In the genomic region with DNA sequence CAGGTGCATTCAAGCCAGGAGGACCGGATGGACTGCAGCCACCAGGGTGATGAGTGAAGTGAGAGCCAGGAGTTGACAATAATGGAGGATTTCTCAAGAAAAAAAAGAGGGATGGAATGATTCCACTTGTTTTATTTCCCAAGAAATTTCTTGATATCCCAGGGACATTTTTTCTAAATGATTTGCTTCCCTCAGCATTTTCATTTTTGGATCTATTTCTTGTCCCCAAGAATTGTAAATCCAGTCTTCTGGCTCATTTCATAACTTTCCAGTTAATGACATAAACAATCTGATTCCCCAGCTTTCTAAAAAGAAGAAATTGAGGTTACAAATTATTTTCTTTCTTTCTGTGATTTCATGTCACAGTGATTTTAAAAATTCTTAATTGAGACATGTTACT, we compare ENCODE assay signal across 39 cellular contexts.
"Had no signal": no experiment of that assay in that cellular context is flagged by ENCODE, and none has a peak within 500 bp of the region (broad histone marks: within the 10 kb centered on the region; RNA-seq: fewer than 3 reads in every experiment).

No MANE protein-coding gene starts in this region.

- H3K4me1 Mint-ChIP-seq: activated B cell treated with CpG ODN at 0.5 μM for 24 hours; activated CD4-positive, alpha-beta T cell treated with anti-CD3 and anti-CD28 coated beads, Interleukin-2, amount 10 ng/mL, durations not matched to agents 24 days and 14 days; activated naive CD8-positive, alpha-beta T cell treated with anti-CD3 and anti-CD28 coated beads, Interleukin-2, amount 10 ng/mL, durations not matched to agents 7 days and 5 days; activated naive CD8-positive, alpha-beta T cell treated with anti-CD3 and anti-CD28 coated beads, Interleukin-2, amount 50 U/mL, for 24 hours; activated T-helper 17 cell treated with anti-CD3 and anti-CD28 coated beads, Interleukin-2, amount 50 U/mL, for 72 hours; central memory CD8-positive, alpha-beta T cell had no signal

- DNase-seq: activated B cell treated with CpG ODN at 0.5 μM for 24 hours; activated CD4-positive, alpha-beta memory T cell treated with anti-CD3 and anti-CD28 coated beads for 36 hours; activated CD4-positive, alpha-beta T cell treated with anti-CD3 and anti-CD28 coated beads for 4 hours; activated CD4-positive, alpha-beta T cell treated with anti-CD3 and anti-CD28 coated beads, Interleukin-2, amount 10 ng/mL, durations not matched to agents 24 days and 14 days; activated CD4-positive, alpha-beta T cell treated with anti-CD3 and anti-CD28 coated beads, Interleukin-2, amount 50 U/mL, for 1 hour; activated CD4-positive, alpha-beta T cell treated with anti-CD3 and anti-CD28 coated beads, Interleukin-2, amount 50 U/mL, for 4 hours; activated CD4-positive, CD25-positive, alpha-beta regulatory T cell treated with anti-CD3 and anti-CD28 coated beads, Interleukin-2, amount 50 U/mL, for 72 hours; activated CD8-positive, alpha-beta memory T cell treated with anti-CD3 and anti-CD28 coated beads, Interleukin-2, amount 50 U/mL, for 4 hours; activated CD8-positive, alpha-beta T cell treated with anti-CD3 and anti-CD28 coated beads for 36 hours; activated effector memory CD4-positive, alpha-beta T cell treated with anti-CD3 and anti-CD28 coated beads, Interleukin-2, amount 50 U/mL, for 16 hours; activated gamma-delta T cell treated with Interleukin-2 at 50 U/mL for 16 hours; activated naive CD4-positive, alpha-beta T cell; activated naive CD4-positive, alpha-beta T cell treated with anti-CD3 and anti-CD28 coated beads for 36 hours; activated naive CD4-positive, alpha-beta T cell treated with anti-CD3 and anti-CD28 coated beads, Interleukin-2, amount 50 U/mL, for 16 hours; activated naive CD8-positive, alpha-beta T cell treated with anti-CD3 and anti-CD28 coated beads, Interleukin-2, amount 10 ng/mL, durations not matched to agents 7 days and 5 days; activated naive CD8-positive, alpha-beta T cell treated with anti-CD3 and anti-CD28 coated beads, Interleukin-2, amount 50 U/mL, for 24 hours; activated T-cell treated with anti-CD3 and anti-CD28 coated beads for 4 hours; activated T-cell treated with anti-CD3 and anti-CD28 coated beads, Interleukin-2, amount 50 U/mL, for 1 hour; activated T-cell treated with anti-CD3 and anti-CD28 coated beads, Interleukin-2, amount 50 U/mL, for 4 hours; activated T-cell treated with anti-CD3 and anti-CD28 coated beads, Interleukin-2, amount 50 U/mL, for 72 hours; amygdala; anterior cingulate cortex; caudate nucleus; cerebellar nuclear complex; T-helper 1 cell; T-helper 2 cell; T-helper 9 cell had no signal

- H3K4me1 ChIP-seq: ascending aorta had no signal

- ATAC-seq: activated CD8-positive, alpha-beta T cell treated with anti-CD3 and anti-CD28 coated beads for 36 hours; activated naive CD8-positive, alpha-beta T cell treated with anti-CD3 and anti-CD28 coated beads, Interleukin-2, amount 50 U/mL, for 24 hours; activated T-cell treated with anti-CD3 and anti-CD28 coated beads, Interleukin-2, amount 50 U/mL, for 4 hours; activated T-cell treated with anti-CD3 and anti-CD28 coated beads, Interleukin-2, amount 50 U/mL, for 72 hours; activated T-helper 17 cell treated with anti-CD3 and anti-CD28 coated beads, Interleukin-2, amount 50 U/mL, for 72 hours had no signal

- H3K27ac ChIP-seq: ascending aorta, cardiac muscle cell, VCaP had no signal

- H3K4me3 ChIP-seq: ascending aorta, cardiac muscle cell had no signal

- H3K4me3 Mint-ChIP-seq: activated B cell treated with CpG ODN at 0.5 μM for 24 hours; activated CD4-positive, alpha-beta memory T cell treated with anti-CD3 and anti-CD28 coated beads for 36 hours; activated CD4-positive, alpha-beta T cell treated with anti-CD3 and anti-CD28 coated beads, Interleukin-2, amount 10 ng/mL, durations not matched to agents 24 days and 14 days; activated CD8-positive, alpha-beta T cell treated with anti-CD3 and anti-CD28 coated beads for 36 hours; activated naive CD4-positive, alpha-beta T cell treated with anti-CD3 and anti-CD28 coated beads for 36 hours; activated naive CD8-positive, alpha-beta T cell; activated naive CD8-positive, alpha-beta T cell treated with anti-CD3 and anti-CD28 coated beads, Interleukin-2, amount 10 ng/mL, durations not matched to agents 7 days and 5 days; activated naive CD8-positive, alpha-beta T cell treated with anti-CD3 and anti-CD28 coated beads, Interleukin-2, amount 50 U/mL, for 24 hours; activated T-cell treated with anti-CD3 and anti-CD28 coated beads, Interleukin-2, amount 50 U/mL, for 4 hours; activated T-cell treated with anti-CD3 and anti-CD28 coated beads, Interleukin-2, amount 50 U/mL, for 72 hours; activated T-helper 1 cell treated with anti-CD3 and anti-CD28 coated beads, Interleukin-12 subunit alpha, Interleukin-12 subunit beta, Interleukin-2, Interleukin-4 antibody, amounts not matched to agents 30 ng/mL and 10 ng/mL and 1 ng/mL, durations not matched to agents 14 hours and 24 hours and 36 hours; activated T-helper 17 cell treated with anti-CD3 and anti-CD28 coated beads, Interleukin-2, amount 50 U/mL, for 72 hours; central memory CD8-positive, alpha-beta T cell; T-helper 1 cell treated with Interleukin-12 subunit alpha and Interleukin-12 subunit beta and Interleukin-4 antibody, amounts not matched to agents 30 μg/mL and 1 μg/mL, for 36 hours; T-helper 2 cell treated with Interferon-gamma antibody and Interleukin-4, amounts not matched to agents 5 μg/mL and 100 μg/mL, for 36 hours had no signal

- H3K27me3 Mint-ChIP-seq: activated B cell treated with CpG ODN at 0.5 μM for 24 hours; activated CD4-positive, alpha-beta memory T cell treated with anti-CD3 and anti-CD28 coated beads for 36 hours; activated CD4-positive, alpha-beta T cell treated with anti-CD3 and anti-CD28 coated beads, Interleukin-2, amount 10 ng/mL, durations not matched to agents 24 days and 14 days; activated CD8-positive, alpha-beta T cell treated with anti-CD3 and anti-CD28 coated beads for 36 hours; activated naive CD8-positive, alpha-beta T cell; activated naive CD8-positive, alpha-beta T cell treated with anti-CD3 and anti-CD28 coated beads, Interleukin-2, amount 10 ng/mL, durations not matched to agents 7 days and 5 days; activated naive CD8-positive, alpha-beta T cell treated with anti-CD3 and anti-CD28 coated beads, Interleukin-2, amount 50 U/mL, for 24 hours; activated T-helper 17 cell treated with anti-CD3 and anti-CD28 coated beads, Interleukin-2, amount 50 U/mL, for 72 hours; brain; central memory CD8-positive, alpha-beta T cell had no signal

- FAIRE-seq: bronchial epithelial cell, TTC549 had no signal

- H3K36me3 Mint-ChIP-seq: activated CD4-positive, alpha-beta memory T cell treated with anti-CD3 and anti-CD28 coated beads for 36 hours; activated naive CD8-positive, alpha-beta T cell; activated naive CD8-positive, alpha-beta T cell treated with anti-CD3 and anti-CD28 coated beads, Interleukin-2, amount 10 ng/mL, durations not matched to agents 7 days and 5 days; brain had no signal

- H3K27ac Mint-ChIP-seq: activated B cell treated with CpG ODN at 0.5 μM for 24 hours; activated CD4-positive, alpha-beta memory T cell treated with anti-CD3 and anti-CD28 coated beads for 36 hours; activated CD4-positive, alpha-beta T cell treated with anti-CD3 and anti-CD28 coated beads, Interleukin-2, amount 10 ng/mL, durations not matched to agents 24 days and 14 days; activated CD8-positive, alpha-beta T cell treated with anti-CD3 and anti-CD28 coated beads for 36 hours; activated naive CD4-positive, alpha-beta T cell treated with anti-CD3 and anti-CD28 coated beads for 36 hours; activated naive CD8-positive, alpha-beta T cell; activated naive CD8-positive, alpha-beta T cell treated with anti-CD3 and anti-CD28 coated beads, Interleukin-2, amount 10 ng/mL, durations not matched to agents 7 days and 5 days; activated naive CD8-positive, alpha-beta T cell treated with anti-CD3 and anti-CD28 coated beads, Interleukin-2, amount 50 U/mL, for 24 hours; activated T-cell treated with anti-CD3 and anti-CD28 coated beads, Interleukin-2, amount 50 U/mL, for 72 hours; activated T-helper 1 cell treated with anti-CD3 and anti-CD28 coated beads, Interleukin-12 subunit alpha, Interleukin-12 subunit beta, Interleukin-2, Interleukin-4 antibody, amounts not matched to agents 30 ng/mL and 10 ng/mL and 1 ng/mL, durations not matched to agents 14 hours and 24 hours and 36 hours; activated T-helper 17 cell treated with anti-CD3 and anti-CD28 coated beads, Interleukin-2, amount 50 U/mL, for 72 hours; T-helper 1 cell treated with Interleukin-12 subunit alpha and Interleukin-12 subunit beta and Interleukin-4 antibody, amounts not matched to agents 30 μg/mL and 1 μg/mL, for 36 hours; T-helper 2 cell treated with Interferon-gamma antibody and Interleukin-4, amounts not matched to agents 5 μg/mL and 100 μg/mL, for 36 hours had no signal

- H3K36me3 ChIP-seq: ascending aorta, cardiac muscle cell had no signal

- H3K9me3 ChIP-seq: ascending aorta had no signal

- H3K9me3 Mint-ChIP-seq: activated B cell treated with CpG ODN at 0.5 μM for 24 hours; activated CD4-positive, alpha-beta memory T cell treated with anti-CD3 and anti-CD28 coated beads for 36 hours; activated CD4-positive, alpha-beta T cell treated with anti-CD3 and anti-CD28 coated beads, Interleukin-2, amount 10 ng/mL, durations not matched to agents 24 days and 14 days; activated naive CD8-positive, alpha-beta T cell treated with anti-CD3 and anti-CD28 coated beads, Interleukin-2, amount 10 ng/mL, durations not matched to agents 7 days and 5 days; activated naive CD8-positive, alpha-beta T cell treated with anti-CD3 and anti-CD28 coated beads, Interleukin-2, amount 50 U/mL, for 24 hours; activated T-helper 1 cell treated with anti-CD3 and anti-CD28 coated beads, Interleukin-12 subunit alpha, Interleukin-12 subunit beta, Interleukin-2, Interleukin-4 antibody, amounts not matched to agents 30 ng/mL and 10 ng/mL and 1 ng/mL, durations not matched to agents 14 hours and 24 hours and 36 hours; brain had no signal

- H3K27me3 ChIP-seq: ascending aorta, cardiac muscle cell had no signal
